15 cellular contexts compared by ENCODE assay signal in genomic region chr3:71369733-71370391, GRCh38.
DNase-seq lines count a peak whose midpoint lies in the region; ATAC-seq and TF ChIP-seq lines count a peak whose summit lies in the region.
"Had no signal": no experiment of that assay in that cellular context is flagged by ENCODE, and none has a peak within 500 bp of the region (broad histone marks: within the 10 kb centered on the region; RNA-seq: fewer than 3 reads in every experiment).

No MANE protein-coding gene starts in this region.

- H2BK12ac ChIP-seq in trophoblast cell (ENCODE audit: low read length) = no peak overlapping the region

- H3K4me1 Mint-ChIP-seq in neural progenitor cell = peaks cover 49% of the 10 kb centered on the region

- H3K18ac ChIP-seq in trophoblast cell (ENCODE audit: low read length) = no peak overlapping the region

- H3K27ac ChIP-seq in SK-N-SH (ENCODE audit: low read depth in 2 of 2, low read length in 1 of 2) = peak overlapping the region in 1 of 2 experiments; percentile 34; a peak in 1 of 4 replicates
- no peak overlapping the region for H3K27ac ChIP-seq in liver (ENCODE audit: low read depth in 1 of 2, low read length in 2 of 2)
- H3K27ac ChIP-seq in thymus (ENCODE audit: low read depth) = peak overlapping the region; percentile 37
- no peak overlapping the region for H3K27ac ChIP-seq in neural progenitor cell
- no peak overlapping the region for H3K27ac ChIP-seq in trophoblast cell (ENCODE audit: low read depth, low read length)
- H3K27ac ChIP-seq: skin epidermis, WERI-Rb-1 had no signal

- H3K4ac ChIP-seq in trophoblast cell (ENCODE audit: low read depth, low read length) = no peak overlapping the region

- DNase-seq in SK-N-SH = no peak
- peak; percentile 33 for DNase-seq in dedifferentiated amniotic fluid mesenchymal stem cell (ENCODE audit: extremely low spot score)
- DNase-seq in neural progenitor cell (ENCODE audit: low spot score) = no peak
- no peak for DNase-seq in trophoblast cell
- DNase-seq: activated CD8-positive, alpha-beta memory T cell treated with anti-CD3 and anti-CD28 coated beads, Interleukin-2, amount 50 U/mL, for 4 hours; anterior cingulate cortex; DMS153; WERI-Rb-1 had no signal

- no peak overlapping the region for H2AK5ac ChIP-seq in trophoblast cell (ENCODE audit: low read length)

- TF ChIP-seq RAD21 in SK-N-SH (IDR thresholded peaks at IDR 0.05; ENCODE audit: low read length) = no peak
- no peak for TF ChIP-seq RAD21 in liver (IDR thresholded peaks at IDR 0.05)

- H2AFZ ChIP-seq in SK-N-SH (ENCODE audit: low read depth) (no peak overlapping the region), neural progenitor cell (replicated peaks) (no peak overlapping the region), trophoblast cell (ENCODE audit: insufficient read depth, low read length, poor library complexity) (no peak overlapping the region)
- H2AFZ ChIP-seq: GM23338 had no signal

- H4K8ac ChIP-seq in trophoblast cell (ENCODE audit: low read depth, low read length) = no peak overlapping the region

- no peaks in the 10 kb centered on the region; a peak in 1 of 4 replicates for H3K4me1 ChIP-seq in SK-N-SH (ENCODE audit: control insufficient read depth in 1 of 2, insufficient read depth in 2 of 2, low read depth in 1 of 2, low read length in 1 of 2)
- peaks cover 8 to 31% (median 25%) of the 10 kb centered on the region in 4 donors for H3K4me1 ChIP-seq in liver (ENCODE audit: control insufficient read depth in 4 of 4, insufficient read depth in 4 of 4, low read length in 3 of 4)
- peaks cover 35% of the 10 kb centered on the region for H3K4me1 ChIP-seq in thymus (ENCODE audit: control insufficient read depth, insufficient read depth, low read length)
- peaks cover 15% of the 10 kb centered on the region for H3K4me1 ChIP-seq in neural progenitor cell
- peaks cover 4 to 5% of the 10 kb centered on the region in 2 experiments for H3K4me1 ChIP-seq in trophoblast cell (ENCODE audit: control insufficient read depth in 1 of 2, insufficient read depth in 2 of 2, low read length in 2 of 2)

- H3K9me3 Mint-ChIP-seq in neural progenitor cell = no peaks in the 10 kb centered on the region
- H3K9me3 Mint-ChIP-seq: GM23338 had no signal

- peaks cover 2% of the 10 kb centered on the region for H3K27me3 Mint-ChIP-seq in neural progenitor cell (ENCODE audit: insufficient read depth, low read depth)

- TF ChIP-seq CTCF in SK-N-SH (IDR thresholded peaks at IDR 0.05) = no peak
- no peak for TF ChIP-seq CTCF in liver (IDR thresholded peaks at IDR 0.05; ENCODE audit: low read depth, low read length, missing input control)
- no peak for TF ChIP-seq CTCF in neural progenitor cell (IDR thresholded peaks at IDR 0.05)

- no peaks in the 10 kb centered on the region for H3K9me3 ChIP-seq in SK-N-SH
- no peaks in the 10 kb centered on the region for H3K9me3 ChIP-seq in liver (ENCODE audit: control insufficient read depth in 4 of 4, low read length in 3 of 4)
- H3K9me3 ChIP-seq in thymus (ENCODE audit: control insufficient read depth) = no peaks in the 10 kb centered on the region
- H3K9me3 ChIP-seq in neural progenitor cell (ENCODE audit: low read depth) = no peaks in the 10 kb centered on the region
- H3K9me3 ChIP-seq in trophoblast cell (ENCODE audit: insufficient read depth, low read depth, low read length) = no peaks in the 10 kb centered on the region
- H3K9me3 ChIP-seq: tibial nerve had no signal

- no peaks in the 10 kb centered on the region for H3K36me3 Mint-ChIP-seq in neural progenitor cell

- no peak overlapping the region for H3K23ac ChIP-seq in trophoblast cell (ENCODE audit: low read length)

- H4K20me1 ChIP-seq in SK-N-SH (ENCODE audit: insufficient read depth) = no peaks in the 10 kb centered on the region
- H4K20me1 ChIP-seq in neural progenitor cell (ENCODE audit: low read depth) = peaks cover 4% of the 10 kb centered on the region

- no peak overlapping the region for H2BK120ac ChIP-seq in trophoblast cell (ENCODE audit: insufficient read depth, low read length, poor library complexity)

- H3K14ac ChIP-seq in trophoblast cell (ENCODE audit: low read length) = no peak overlapping the region

- no peak overlapping the region for H4K12ac ChIP-seq in trophoblast cell (ENCODE audit: low read depth, low read length)

- H3K4me3 Mint-ChIP-seq in neural progenitor cell = no peak overlapping the region
- H3K4me3 Mint-ChIP-seq: GM23338 had no signal

- H3K4me2 ChIP-seq in SK-N-SH (no peak overlapping the region), neural progenitor cell (no peak overlapping the region), trophoblast cell (ENCODE audit: low read length) (no peak overlapping the region)
- H3K4me2 ChIP-seq: GM23338 had no signal

- no peaks in the 10 kb centered on the region for H3K9me2 ChIP-seq in SK-N-SH

- no peak overlapping the region for H4K91ac ChIP-seq in trophoblast cell (ENCODE audit: low read depth, low read length)

- H3F3A ChIP-seq in SK-N-SH (replicated peaks; ENCODE audit: insufficient read depth) = no peaks in the 10 kb centered on the region
- H3F3A ChIP-seq in neural progenitor cell (ENCODE audit: low read depth) = no peaks in the 10 kb centered on the region

- H3K27ac Mint-ChIP-seq in neural progenitor cell = no peak overlapping the region
- H3K27ac Mint-ChIP-seq: GM23338 had no signal

- H3K27me3 ChIP-seq in SK-N-SH (ENCODE audit: insufficient read depth) (no peaks in the 10 kb centered on the region), liver (ENCODE audit: control insufficient read depth in 4 of 4, insufficient read depth in 4 of 4, low read length in 3 of 4) (no peaks in the 10 kb centered on the region), thymus (ENCODE audit: control insufficient read depth, insufficient read depth) (no peaks in the 10 kb centered on the region), neural progenitor cell (no peaks in the 10 kb centered on the region), trophoblast cell (ENCODE audit: insufficient read depth, low read length) (no peaks in the 10 kb centered on the region)
- H3K27me3 ChIP-seq: tibial nerve had no signal

- no peaks in the 10 kb centered on the region for H3K36me3 ChIP-seq in SK-N-SH (replicated peaks in 1 of 2; ENCODE audit: control insufficient read depth in 1 of 2, insufficient read depth in 2 of 2, low read length in 1 of 2)
- peaks cover 0 to 2% (median 0%) of the 10 kb centered on the region in 4 donors for H3K36me3 ChIP-seq in liver (ENCODE audit: control insufficient read depth in 4 of 4, insufficient read depth in 3 of 4, low read depth in 1 of 4, low read length in 3 of 4)
- no peaks in the 10 kb centered on the region for H3K36me3 ChIP-seq in thymus (ENCODE audit: control insufficient read depth, insufficient read depth)
- no peaks in the 10 kb centered on the region for H3K36me3 ChIP-seq in neural progenitor cell
- H3K36me3 ChIP-seq in trophoblast cell (ENCODE audit: control insufficient read depth in 1 of 2, insufficient read depth in 2 of 2, low read length in 2 of 2) = no peaks in the 10 kb centered on the region
- H3K36me3 ChIP-seq: tibial nerve, WERI-Rb-1 had no signal

- H3K79me1 ChIP-seq in trophoblast cell (ENCODE audit: low read length) = no peaks in the 10 kb centered on the region

- POLR2A ChIA-PET in SK-N-SH (lab: Yijun Ruan, JAX) = no interaction called here

- no peak overlapping the region for H3K4me3 ChIP-seq in SK-N-SH (ENCODE audit: low read depth in 2 of 2, low read length in 1 of 2)
- H3K4me3 ChIP-seq in liver (ENCODE audit: low read depth in 1 of 3, low read length in 3 of 3) = no peak overlapping the region
- H3K4me3 ChIP-seq in thymus (ENCODE audit: low read length) = no peak overlapping the region
- H3K4me3 ChIP-seq in neural progenitor cell = no peak overlapping the region
- H3K4me3 ChIP-seq in trophoblast cell (ENCODE audit: low read depth, low read length) = no peak overlapping the region
- H3K4me3 ChIP-seq: GM23338, skin epidermis, tibial nerve had no signal

- ATAC-seq in SK-N-SH treated with all-trans-retinoic acid at 6 μM for 48 hours = peak; percentile 56
- no peak for ATAC-seq in HG03135 (IDR thresholded peaks at IDR 0.05; ENCODE audit: unreplicated experiment)
- ATAC-seq: GM23338 had no signal

- CTCF ChIA-PET in SK-N-SH (lab: Yijun Ruan, JAX) = interaction anchor here (0.6 kb wide), 1 partner anchor 20 kb away, joined by 3 read pairs; no protein-coding TSS in a partner anchor

- 60% methylated on average over 5 of the region's 5 CpGs for WGBS in SK-N-SH (ENCODE audit: low lambda C conversion rate)
- WGBS in liver = 55% methylated on average over 5 of the region's 5 CpGs
- 95% methylated on average over 5 of the region's 5 CpGs for WGBS in thymus
- WGBS in trophoblast cell (ENCODE audit: extremely low coverage, insufficient coverage, insufficient read length) = no CpG with 5 or more reads among the region's 5 CpGs

- peaks cover 86% of the 10 kb centered on the region for H3K79me2 ChIP-seq in SK-N-SH (ENCODE audit: insufficient read depth)
- H3K79me2 ChIP-seq in neural progenitor cell (ENCODE audit: low read depth) = no peaks in the 10 kb centered on the region
- H3K79me2 ChIP-seq in trophoblast cell (ENCODE audit: control insufficient read depth, insufficient read depth, low read length, poor library complexity) = no peaks in the 10 kb centered on the region

- no peak for TF ChIP-seq EP300 in SK-N-SH (IDR thresholded peaks at IDR 0.05; ENCODE audit: borderline replicate concordance in 1 of 2, low read depth in 1 of 2, low read length in 1 of 2)

- H2BK5ac ChIP-seq in trophoblast cell (ENCODE audit: low read depth, low read length, poor library complexity) = no peak overlapping the region

- H3K9ac ChIP-seq in SK-N-SH (no peak overlapping the region), liver (ENCODE audit: low read depth in 1 of 2, low read length in 2 of 2) (no peak overlapping the region), neural progenitor cell (no peak overlapping the region), trophoblast cell (ENCODE audit: low read length) (no peak overlapping the region)

TF ChIP-seq in SK-N-SH treated with all-trans-retinoic acid at 6 μM for 48 hours, 23 proteins besides CTCF, POLR2A, EP300 and RAD21:
- TF ChIP-seq ISL1 (CRISPR knock-in tag; IDR thresholded peaks at IDR 0.05) (peak; percentile 37; the same call in 1 of the 2 replicates), ARNTL (CRISPR knock-in tag; IDR thresholded peaks at IDR 0.05; ENCODE audit: borderline replicate concordance, low read depth) (no peak)

TF ChIP-seq in SK-N-SH, 30 proteins besides CTCF, POLR2A, EP300 and RAD21 (continues in another document):
- TF ChIP-seq SIN3A (IDR thresholded peaks at IDR 0.05; ENCODE audit: borderline replicate concordance, low read depth, low read length) = no peak
